Comparison of ENCODE assay signal across 26 cellular contexts in genomic region chr1:12138196-12139183, GRCh38. TPM values are rescaled to one million over a fixed set of nuclear protein-coding genes. Genes with fewer than 3 reads are reported as not detected.
A peak's percentile ranks its signal among the peaks of the same experiment; 100 is the strongest.
DNase-seq lines count a peak whose midpoint lies in the region; ATAC-seq and TF ChIP-seq lines count a peak whose summit lies in the region.
"Had no signal": no experiment of that assay in that cellular context is flagged by ENCODE, and none has a peak within 500 bp of the region (broad histone marks: within the 10 kb centered on the region; RNA-seq: fewer than 3 reads in every experiment).

No MANE protein-coding gene starts in this region.

- no peak for TF ChIP-seq CTCF in osteoblast (IDR thresholded peaks at IDR 0.05; ENCODE audit: extremely low read depth, low read depth, low read length)

- no peaks in the 10 kb centered on the region for H3K9me3 Mint-ChIP-seq in T-helper 2 cell treated with Interferon-gamma antibody and Interleukin-4, amounts not matched to agents 5 μg/mL and 100 μg/mL, for 36 hours
- no peaks in the 10 kb centered on the region for H3K9me3 Mint-ChIP-seq in activated T-helper 17 cell treated with anti-CD3 and anti-CD28 coated beads, Interleukin-2, amount 50 U/mL, for 72 hours
- H3K9me3 Mint-ChIP-seq: neural crest cell had no signal

- no peak overlapping the region for H3K4me3 Mint-ChIP-seq in T-helper 2 cell treated with Interferon-gamma antibody and Interleukin-4, amounts not matched to agents 5 μg/mL and 100 μg/mL, for 36 hours
- H3K4me3 Mint-ChIP-seq in activated T-helper 17 cell treated with anti-CD3 and anti-CD28 coated beads, Interleukin-2, amount 50 U/mL, for 72 hours, result no peak overlapping the region
- H3K4me3 Mint-ChIP-seq: neural crest cell had no signal

- no peaks in the 10 kb centered on the region for H3K27me3 Mint-ChIP-seq in T-helper 2 cell treated with Interferon-gamma antibody and Interleukin-4, amounts not matched to agents 5 μg/mL and 100 μg/mL, for 36 hours (ENCODE audit: low read depth)
- H3K27me3 Mint-ChIP-seq in activated T-helper 17 cell treated with anti-CD3 and anti-CD28 coated beads, Interleukin-2, amount 50 U/mL, for 72 hours, result no peaks in the 10 kb centered on the region

- H3K4me3 ChIP-seq in H7 (ENCODE audit: insufficient read depth, low read depth, low read length) (no peak overlapping the region), osteoblast (ENCODE audit: insufficient read depth, low read length) (no peak overlapping the region)
- H3K4me3 ChIP-seq: A549, BLaER1, psoas muscle, vagina had no signal

- H3K27me3 ChIP-seq in H7 (ENCODE audit: control insufficient read depth, insufficient read depth, low read length), result no peaks in the 10 kb centered on the region
- H3K27me3 ChIP-seq in osteoblast (ENCODE audit: insufficient read depth, low read length), result no peaks in the 10 kb centered on the region
- H3K27me3 ChIP-seq: BLaER1, vagina had no signal

- peak overlapping the region; percentile 55 for H3K27ac Mint-ChIP-seq in T-helper 2 cell treated with Interferon-gamma antibody and Interleukin-4, amounts not matched to agents 5 μg/mL and 100 μg/mL, for 36 hours
- peak overlapping the region; percentile 76 for H3K27ac Mint-ChIP-seq in activated T-helper 17 cell treated with anti-CD3 and anti-CD28 coated beads, Interleukin-2, amount 50 U/mL, for 72 hours

- ATAC-seq in activated T-helper 17 cell treated with anti-CD3 and anti-CD28 coated beads, Interleukin-2, amount 50 U/mL, for 72 hours (replicated peaks), result no peak
- no peak for ATAC-seq in HG03378 (IDR thresholded peaks at IDR 0.05; ENCODE audit: unreplicated experiment)
- ATAC-seq in GM21390 (IDR thresholded peaks at IDR 0.05; ENCODE audit: unreplicated experiment), result no peak
- ATAC-seq: A549, esophagus mucosa, left lobe of liver, psoas muscle had no signal

- peaks cover 4% of the 10 kb centered on the region for H3K4me1 Mint-ChIP-seq in T-helper 2 cell treated with Interferon-gamma antibody and Interleukin-4, amounts not matched to agents 5 μg/mL and 100 μg/mL, for 36 hours (ENCODE audit: low read depth)
- peaks cover 12% of the 10 kb centered on the region for H3K4me1 Mint-ChIP-seq in activated T-helper 17 cell treated with anti-CD3 and anti-CD28 coated beads, Interleukin-2, amount 50 U/mL, for 72 hours

- H3K4me2 ChIP-seq in osteoblast (ENCODE audit: insufficient read depth, low read length), result no peak overlapping the region
- H3K4me2 ChIP-seq: A549, BLaER1 had no signal

- peaks cover 2% of the 10 kb centered on the region for H3K36me3 Mint-ChIP-seq in T-helper 2 cell treated with Interferon-gamma antibody and Interleukin-4, amounts not matched to agents 5 μg/mL and 100 μg/mL, for 36 hours (ENCODE audit: low read depth)
- peaks cover 11% of the 10 kb centered on the region for H3K36me3 Mint-ChIP-seq in activated T-helper 17 cell treated with anti-CD3 and anti-CD28 coated beads, Interleukin-2, amount 50 U/mL, for 72 hours (ENCODE audit: low read depth)

- no peak overlapping the region for H3K27ac ChIP-seq in osteoblast (ENCODE audit: low read depth, low read length)
- H3K27ac ChIP-seq: A549, psoas muscle, vagina had no signal

- H4K20me1 ChIP-seq in osteoblast (ENCODE audit: insufficient read depth, low read length), result no peaks in the 10 kb centered on the region
- H4K20me1 ChIP-seq: BLaER1 had no signal

- H3K9me3 ChIP-seq in osteoblast (ENCODE audit: low read depth, low read length), result no peaks in the 10 kb centered on the region
- H3K9me3 ChIP-seq: A549, BLaER1, psoas muscle, vagina had no signal

- no peaks in the 10 kb centered on the region for H3K79me2 ChIP-seq in osteoblast (ENCODE audit: insufficient read depth, low read length)

- DNase-seq in T-helper 2 cell treated with Interferon-gamma antibody and Interleukin-4, amounts not matched to agents 5 μg/mL and 100 μg/mL, for 36 hours (ENCODE audit: low spot score), result no peak
- DNase-seq in T-helper 2 cell (no peak), H7 (peak; percentile 43), osteoblast (ENCODE audit: insufficient read length, low spot score, missing footprints) (peak; percentile 72), 8988T (no peak)
- DNase-seq: activated CD4-positive, alpha-beta T cell treated with anti-CD3 and anti-CD28 coated beads for 48 hours; activated naive CD4-positive, alpha-beta T cell; activated T-cell treated with anti-CD3 and anti-CD28 coated beads for 4 hours; aorta; cerebellar nuclear complex; effector CD4-positive, alpha-beta T cell; midbrain; NCI-H1417; NCI-H524; psoas muscle; stimulated activated CD4-positive, alpha-beta T cell treated with anti-CD3 and anti-CD28 coated beads, Interleukin-4, amount 100 ng/mL, for 24 hours; substantia nigra had no signal

- no peak overlapping the region for H2AFZ ChIP-seq in osteoblast (ENCODE audit: low read length)

- H3K4me1 ChIP-seq in osteoblast (ENCODE audit: insufficient read depth, low read length), result peaks cover 10% of the 10 kb centered on the region
- H3K4me1 ChIP-seq: A549, psoas muscle had no signal

- H3K36me3 ChIP-seq in H7 (replicated peaks; ENCODE audit: control insufficient read depth, insufficient read depth, low read length), result peaks cover 1% of the 10 kb centered on the region; the same call in 1 of the 2 replicates
- H3K36me3 ChIP-seq in osteoblast (ENCODE audit: insufficient read depth, low read length), result no peaks in the 10 kb centered on the region
- H3K36me3 ChIP-seq: BLaER1, vagina had no signal

RNA-seq across cellular contexts. Expression of gene TNFRSF1B, which starts 28.3 kb away (rescaled TPM):
- total RNA-seq in H7 (2014; rRNA removed; shearing (Covaris generic)), result 1.3 and 2.4 TPM in 2 replicates
- total RNA-seq in activated T-helper 17 cell treated with anti-CD3 and anti-CD28 coated beads, Interleukin-2, amount 50 U/mL, for 72 hours, result 100 to 1,000 TPM; 291 to 379 TPM
- total RNA-seq in osteoblast, result 11.2 and 12.7 TPM in 2 replicates

Comparison
In these comparisons a context has a peak if more than half of its experiments do, and no peak if none do; other contexts are left out.
1. DNase-seq: peak in H7 (single experiment) and osteoblast (single experiment); none in T-helper 2 cell treated with Interferon-gamma antibody and Interleukin-4, amounts not matched to agents 5 μg/mL and 100 μg/mL, for 36 hours (single experiment), T-helper 2 cell (0 of 5) and 8988T (single experiment).
2. RNA of gene TNFRSF1B, which starts 28.3 kb away (total RNA-seq): 291 to 379 TPM in activated T-helper 17 cell treated with anti-CD3 and anti-CD28 coated beads, Interleukin-2, amount 50 U/mL, for 72 hours; 11.2 to 12.7 TPM in osteoblast and 1.3 to 2.4 TPM in H7; every median in the first group is over 10 times any median in the second.